1 cellular context compared by ENCODE assay signal in genomic region chr2:217366246-217366645, GRCh38.
TF ChIP-seq lines count a peak whose summit lies in the region.

No MANE protein-coding gene starts in this region.

TF ChIP-seq in GM23338, 12 proteins besides CTCF, POLR2A, EP300 and RAD21 (continued from another document):
- TF ChIP-seq ZNF462 (CRISPR knock-in tag; IDR thresholded peaks at IDR 0.05) (no peak), EZH2phosphoT487 (IDR thresholded peaks at IDR 0.05; ENCODE audit: unreplicated experiment) (no peak), STAT1 (IDR thresholded peaks at IDR 0.05; ENCODE audit: unreplicated experiment) (no peak), REST (IDR thresholded peaks at IDR 0.05; ENCODE audit: unreplicated experiment) (no peak), POLR2AphosphoS5 (IDR thresholded peaks at IDR 0.05; ENCODE audit: low read depth) (no peak), JUNB (IDR thresholded peaks at IDR 0.05; ENCODE audit: unreplicated experiment) (no peak)
